In genomic region chr1:206635983-206636354, GRCh38 we compare ENCODE assay signal across 8 cellular contexts. TPM values are rescaled to one million over a fixed set of nuclear protein-coding genes. Genes with fewer than 3 reads are reported as not detected.
DNase-seq lines count a peak whose midpoint lies in the region; ATAC-seq and TF ChIP-seq lines count a peak whose summit lies in the region.

No MANE protein-coding gene starts in this region.

- no peaks in the 10 kb centered on the region; the same call in 1 of the 2 replicates for H4K20me1 ChIP-seq in SK-N-SH (ENCODE audit: insufficient read depth)

- DNase-seq in AG04449 (ENCODE audit: low read depth, low spot score) (no peak), SK-N-SH (no peak), fibroblast of mammary gland (ENCODE audit: low read depth) (peak; percentile 23), retina (peak; percentile 65), HT-29 (ENCODE audit: low spot score) (no peak), amniotic stem cell (lab: John Stamatoyannopoulos, UW) (no peak), SKM-1 treated with dmso at 0.1 percent for 144 hours (lab: John Stamatoyannopoulos, UW; ENCODE audit: unreplicated experiment) (no peak)

- peaks cover 18 to 22% of the 10 kb centered on the region in 2 experiments; a peak in 3 of 4 replicates for H3K4me1 ChIP-seq in SK-N-SH (ENCODE audit: control insufficient read depth in 1 of 2, insufficient read depth in 2 of 2, low read depth in 1 of 2, low read length in 1 of 2)

- TF ChIP-seq EP300 in SK-N-SH (IDR thresholded peaks at IDR 0.05; ENCODE audit: borderline replicate concordance in 1 of 2, low read depth in 1 of 2, low read length in 1 of 2): no peak

- H3K9me2 ChIP-seq in SK-N-SH: no peaks in the 10 kb centered on the region

- peaks cover 0 to 24% of the 10 kb centered on the region in 2 experiments for H3K36me3 ChIP-seq in SK-N-SH (replicated peaks in 1 of 2; ENCODE audit: control insufficient read depth in 1 of 2, insufficient read depth in 2 of 2, low read length in 1 of 2)

- no peak for TF ChIP-seq RAD21 in SK-N-SH (IDR thresholded peaks at IDR 0.05; ENCODE audit: low read length)

- TF ChIP-seq CTCF in AG04449 (IDR thresholded peaks at IDR 0.05; ENCODE audit: insufficient read depth, low read length, missing control alignments): no peak
- TF ChIP-seq CTCF in SK-N-SH (IDR thresholded peaks at IDR 0.05): no peak
- no peak for TF ChIP-seq CTCF in fibroblast of mammary gland (conservative IDR thresholded peaks at IDR 0.05; ENCODE audit: control insufficient read depth, insufficient read depth, low read depth, low read length)

- CTCF ChIA-PET in AG04449 (lab: Yijun Ruan, JAX) (interaction anchor here (1.3 to 42.9 kb wide), 13 partner anchors 10 to 350 kb away, joined by 3 to 1486 read pairs (median 12); partner anchors contain the start of gene EIF2D), SK-N-SH (lab: Yijun Ruan, JAX) (interaction anchor here (1.3 to 17.3 kb wide), 10 partner anchors 9 to 347 kb away, joined by 4 to 450 read pairs (median 12); partner anchors contain the start of gene EIF2D)

- peak overlapping the region; percentile 66; the same call in 1 of the 2 replicates for H2AFZ ChIP-seq in SK-N-SH (ENCODE audit: low read depth)

- H3K4me3 ChIP-seq in AG04449 (ENCODE audit: low read depth, low read length) (peak overlapping the region; percentile 86), SK-N-SH (ENCODE audit: low read depth in 2 of 2, low read length in 1 of 2) (peak overlapping the region; percentile 87 to 92), fibroblast of mammary gland (ENCODE audit: control insufficient read depth, low read depth, low read length) (peak overlapping the region; percentile 73)

- H3K9me3 ChIP-seq in SK-N-SH: no peaks in the 10 kb centered on the region

- WGBS in SK-N-SH (ENCODE audit: low lambda C conversion rate): 6% methylated on average over 13 of the region's 13 CpGs

- peak overlapping the region; percentile 85 for H3K4me2 ChIP-seq in SK-N-SH

- H3F3A ChIP-seq in SK-N-SH (replicated peaks; ENCODE audit: insufficient read depth): peaks cover 27% of the 10 kb centered on the region

- peaks cover 48% of the 10 kb centered on the region for H3K79me2 ChIP-seq in SK-N-SH (ENCODE audit: insufficient read depth)

- peak overlapping the region; percentile 79 to 83 for H3K27ac ChIP-seq in SK-N-SH (ENCODE audit: low read depth in 2 of 2, low read length in 1 of 2)

- ATAC-seq in GM21528 (IDR thresholded peaks at IDR 0.05; ENCODE audit: low FRiP score, unreplicated experiment): peak; percentile 8

- POLR2A ChIA-PET in AG04449 (lab: Yijun Ruan, JAX): interaction anchor here (1.0 to 1.5 kb wide), 8 partner anchors 13 to 285 kb away, joined by 3 to 16 read pairs (median 4); partner anchors contain the start of genes EIF2D, FCMR and IKBKE
- POLR2A ChIA-PET in SK-N-SH (lab: Yijun Ruan, JAX): interaction anchor here (0.8 to 2.4 kb wide), 6 partner anchors 12 to 346 kb away, joined by 3 to 22 read pairs (median 4); partner anchors contain the start of gene EIF2D

- H3K9ac ChIP-seq in SK-N-SH: peak overlapping the region; percentile 83

- H3K27me3 ChIP-seq in SK-N-SH (ENCODE audit: insufficient read depth): no peaks in the 10 kb centered on the region

TF ChIP-seq in SK-N-SH, 30 proteins besides CTCF, POLR2A, EP300 and RAD21:
- TF ChIP-seq NFIC (IDR thresholded peaks at IDR 0.05; ENCODE audit: borderline replicate concordance): no peak
- no peak for TF ChIP-seq USF2 (IDR thresholded peaks at IDR 0.05; ENCODE audit: borderline replicate concordance, low read depth, low read length)
- TF ChIP-seq FOXM1 (IDR thresholded peaks at IDR 0.05; ENCODE audit: low read depth): no peak
- no peak for TF ChIP-seq TAF1 (IDR thresholded peaks at IDR 0.05; ENCODE audit: borderline replicate concordance, low read depth, low read length)
- TF ChIP-seq, protein P1, sequence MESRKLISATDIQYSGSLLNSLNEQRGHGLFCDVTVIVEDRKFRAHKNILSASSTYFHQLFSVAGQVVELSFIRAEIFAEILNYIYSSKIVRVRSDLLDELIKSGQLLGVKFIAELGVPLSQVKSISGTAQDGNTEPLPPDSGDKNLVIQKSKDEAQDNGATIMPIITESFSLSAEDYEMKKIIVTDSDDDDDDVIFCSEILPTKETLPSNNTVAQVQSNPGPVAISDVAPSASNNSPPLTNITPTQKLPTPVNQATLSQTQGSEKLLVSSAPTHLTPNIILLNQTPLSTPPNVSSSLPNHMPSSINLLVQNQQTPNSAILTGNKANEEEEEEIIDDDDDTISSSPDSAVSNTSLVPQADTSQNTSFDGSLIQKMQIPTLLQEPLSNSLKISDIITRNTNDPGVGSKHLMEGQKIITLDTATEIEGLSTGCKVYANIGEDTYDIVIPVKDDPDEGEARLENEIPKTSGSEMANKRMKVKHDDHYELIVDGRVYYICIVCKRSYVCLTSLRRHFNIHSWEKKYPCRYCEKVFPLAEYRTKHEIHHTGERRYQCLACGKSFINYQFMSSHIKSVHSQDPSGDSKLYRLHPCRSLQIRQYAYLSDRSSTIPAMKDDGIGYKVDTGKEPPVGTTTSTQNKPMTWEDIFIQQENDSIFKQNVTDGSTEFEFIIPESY (IDR thresholded peaks at IDR 0.05; ENCODE audit: borderline replicate concordance, low read depth): no peak
- no peak for TF ChIP-seq SMC3 (IDR thresholded peaks at IDR 0.05; ENCODE audit: low read depth, low read length)
- TF ChIP-seq POLR2AphosphoS5 (IDR thresholded peaks at IDR 0.05; ENCODE audit: low read depth, low read length): no peak
- no peak for TF ChIP-seq ELF1 (IDR thresholded peaks at IDR 0.05)
- no peak for TF ChIP-seq TCF12 (IDR thresholded peaks at IDR 0.05)
- TF ChIP-seq SIN3A (IDR thresholded peaks at IDR 0.05; ENCODE audit: borderline replicate concordance, low read depth, low read length): no peak
- TF ChIP-seq EZH2phosphoT487 (IDR thresholded peaks at IDR 0.05; ENCODE audit: borderline replicate concordance, low read depth): no peak
- no peak for TF ChIP-seq CHD2 (IDR thresholded peaks at IDR 0.05; ENCODE audit: low read length, partially characterized antibody)
- TF ChIP-seq YY1 (IDR thresholded peaks at IDR 0.05; ENCODE audit: low read depth): no peak
- TF ChIP-seq RFX5 (IDR thresholded peaks at IDR 0.05; ENCODE audit: low read length): no peak
- TF ChIP-seq RCOR1 (IDR thresholded peaks at IDR 0.05; ENCODE audit: low read length): no peak
- no peak for TF ChIP-seq TEAD4 (IDR thresholded peaks at IDR 0.05; ENCODE audit: borderline replicate concordance, insufficient read depth)

RNA-seq across cellular contexts. Expression of gene DYRK3, which starts 0.6 kb away (rescaled TPM):
- polyA plus RNA-seq in SK-N-SH (2012; rRNA removed): 3.6 and 5.8 TPM in 2 replicates
- 5.1 and 5.5 TPM in 2 replicates for polyA plus RNA-seq in SK-N-SH (2012; cell fraction: cytosol; rRNA removed)
- polyA plus RNA-seq in SK-N-SH (2012; cell fraction: nucleus; rRNA removed): 3.8 and 6.9 TPM in 2 replicates
- 0.31 and 0.36 TPM in 2 replicates for total RNA-seq in HT-29 (2014; rRNA removed; shearing (Covaris generic))

RNA-seq across cellular contexts. Expression of gene EIF2D, which starts 23.7 kb away (rescaled TPM):
- 59.5 and 83.2 TPM in 2 replicates for polyA plus RNA-seq in SK-N-SH (2012; rRNA removed)
- polyA plus RNA-seq in SK-N-SH (2012; cell fraction: cytosol; rRNA removed): 55.4 and 68.8 TPM in 2 replicates
- polyA plus RNA-seq in SK-N-SH (2012; cell fraction: nucleus; rRNA removed): 77.6 and 111 TPM in 2 replicates
- 46.0 and 47.4 TPM in 2 replicates for total RNA-seq in HT-29 (2014; rRNA removed; shearing (Covaris generic))

RNA-seq across cellular contexts. Expression of gene MAPKAPK2, which starts 48.7 kb away (rescaled TPM):
- 45.9 and 46.8 TPM in 2 replicates for polyA plus RNA-seq in SK-N-SH (2012; rRNA removed)
- polyA plus RNA-seq in SK-N-SH (2012; cell fraction: cytosol; rRNA removed): 34.8 and 47.6 TPM in 2 replicates
- 75.5 and 84.1 TPM in 2 replicates for polyA plus RNA-seq in SK-N-SH (2012; cell fraction: nucleus; rRNA removed)
- total RNA-seq in HT-29 (2014; rRNA removed; shearing (Covaris generic)): 41.9 and 50.4 TPM in 2 replicates

Comparison
In these comparisons a context has a peak if more than half of its experiments do, and no peak if none do; other contexts are left out.
1. DNase-seq: peak in fibroblast of mammary gland (single experiment) and retina (single experiment); none in AG04449 (single experiment), SK-N-SH (single experiment), HT-29 (single experiment), amniotic stem cell (single experiment) and SKM-1 treated with dmso at 0.1 percent for 144 hours (single experiment).
2. Peak in every context shown above with its lines, with median percentiles within 50 percentile points of each other: H3K4me3 ChIP-seq.